Comparison of ENCODE assay signal across 1 cellular context in the genomic region with DNA sequence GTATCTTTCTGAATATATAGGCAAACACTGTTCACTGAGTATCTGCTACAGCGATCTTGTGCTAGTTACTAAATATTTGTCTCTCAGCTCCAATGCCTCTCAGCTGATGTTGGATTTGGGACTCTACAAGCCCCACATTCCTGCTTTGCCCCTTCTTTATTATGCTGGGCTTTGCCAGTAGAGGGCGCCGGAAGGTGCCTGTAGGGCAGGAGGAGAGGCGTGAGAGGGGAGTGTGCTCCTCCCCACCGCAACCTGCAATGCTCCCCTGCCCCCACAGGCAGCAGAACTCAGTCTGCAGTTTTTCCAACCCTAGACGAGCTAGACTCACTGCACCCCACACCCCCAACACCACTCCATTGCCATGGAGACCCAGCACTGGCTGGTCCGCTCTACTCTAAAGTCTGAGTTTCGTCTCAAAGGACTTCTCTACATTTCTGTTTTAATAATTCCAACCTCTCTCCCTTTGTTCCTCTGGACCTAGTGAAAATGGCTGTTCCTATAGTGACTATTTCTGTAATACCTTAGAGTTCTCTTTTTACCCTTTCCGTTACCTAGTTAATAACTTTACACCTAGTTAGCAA.
TF ChIP-seq lines count a peak whose summit lies in the region.

No MANE protein-coding gene starts in this region.

TF ChIP-seq in K562, 482 proteins besides CTCF, POLR2A, EP300 and RAD21 (continued from another document and continues in another):
- TF ChIP-seq, protein P1, sequence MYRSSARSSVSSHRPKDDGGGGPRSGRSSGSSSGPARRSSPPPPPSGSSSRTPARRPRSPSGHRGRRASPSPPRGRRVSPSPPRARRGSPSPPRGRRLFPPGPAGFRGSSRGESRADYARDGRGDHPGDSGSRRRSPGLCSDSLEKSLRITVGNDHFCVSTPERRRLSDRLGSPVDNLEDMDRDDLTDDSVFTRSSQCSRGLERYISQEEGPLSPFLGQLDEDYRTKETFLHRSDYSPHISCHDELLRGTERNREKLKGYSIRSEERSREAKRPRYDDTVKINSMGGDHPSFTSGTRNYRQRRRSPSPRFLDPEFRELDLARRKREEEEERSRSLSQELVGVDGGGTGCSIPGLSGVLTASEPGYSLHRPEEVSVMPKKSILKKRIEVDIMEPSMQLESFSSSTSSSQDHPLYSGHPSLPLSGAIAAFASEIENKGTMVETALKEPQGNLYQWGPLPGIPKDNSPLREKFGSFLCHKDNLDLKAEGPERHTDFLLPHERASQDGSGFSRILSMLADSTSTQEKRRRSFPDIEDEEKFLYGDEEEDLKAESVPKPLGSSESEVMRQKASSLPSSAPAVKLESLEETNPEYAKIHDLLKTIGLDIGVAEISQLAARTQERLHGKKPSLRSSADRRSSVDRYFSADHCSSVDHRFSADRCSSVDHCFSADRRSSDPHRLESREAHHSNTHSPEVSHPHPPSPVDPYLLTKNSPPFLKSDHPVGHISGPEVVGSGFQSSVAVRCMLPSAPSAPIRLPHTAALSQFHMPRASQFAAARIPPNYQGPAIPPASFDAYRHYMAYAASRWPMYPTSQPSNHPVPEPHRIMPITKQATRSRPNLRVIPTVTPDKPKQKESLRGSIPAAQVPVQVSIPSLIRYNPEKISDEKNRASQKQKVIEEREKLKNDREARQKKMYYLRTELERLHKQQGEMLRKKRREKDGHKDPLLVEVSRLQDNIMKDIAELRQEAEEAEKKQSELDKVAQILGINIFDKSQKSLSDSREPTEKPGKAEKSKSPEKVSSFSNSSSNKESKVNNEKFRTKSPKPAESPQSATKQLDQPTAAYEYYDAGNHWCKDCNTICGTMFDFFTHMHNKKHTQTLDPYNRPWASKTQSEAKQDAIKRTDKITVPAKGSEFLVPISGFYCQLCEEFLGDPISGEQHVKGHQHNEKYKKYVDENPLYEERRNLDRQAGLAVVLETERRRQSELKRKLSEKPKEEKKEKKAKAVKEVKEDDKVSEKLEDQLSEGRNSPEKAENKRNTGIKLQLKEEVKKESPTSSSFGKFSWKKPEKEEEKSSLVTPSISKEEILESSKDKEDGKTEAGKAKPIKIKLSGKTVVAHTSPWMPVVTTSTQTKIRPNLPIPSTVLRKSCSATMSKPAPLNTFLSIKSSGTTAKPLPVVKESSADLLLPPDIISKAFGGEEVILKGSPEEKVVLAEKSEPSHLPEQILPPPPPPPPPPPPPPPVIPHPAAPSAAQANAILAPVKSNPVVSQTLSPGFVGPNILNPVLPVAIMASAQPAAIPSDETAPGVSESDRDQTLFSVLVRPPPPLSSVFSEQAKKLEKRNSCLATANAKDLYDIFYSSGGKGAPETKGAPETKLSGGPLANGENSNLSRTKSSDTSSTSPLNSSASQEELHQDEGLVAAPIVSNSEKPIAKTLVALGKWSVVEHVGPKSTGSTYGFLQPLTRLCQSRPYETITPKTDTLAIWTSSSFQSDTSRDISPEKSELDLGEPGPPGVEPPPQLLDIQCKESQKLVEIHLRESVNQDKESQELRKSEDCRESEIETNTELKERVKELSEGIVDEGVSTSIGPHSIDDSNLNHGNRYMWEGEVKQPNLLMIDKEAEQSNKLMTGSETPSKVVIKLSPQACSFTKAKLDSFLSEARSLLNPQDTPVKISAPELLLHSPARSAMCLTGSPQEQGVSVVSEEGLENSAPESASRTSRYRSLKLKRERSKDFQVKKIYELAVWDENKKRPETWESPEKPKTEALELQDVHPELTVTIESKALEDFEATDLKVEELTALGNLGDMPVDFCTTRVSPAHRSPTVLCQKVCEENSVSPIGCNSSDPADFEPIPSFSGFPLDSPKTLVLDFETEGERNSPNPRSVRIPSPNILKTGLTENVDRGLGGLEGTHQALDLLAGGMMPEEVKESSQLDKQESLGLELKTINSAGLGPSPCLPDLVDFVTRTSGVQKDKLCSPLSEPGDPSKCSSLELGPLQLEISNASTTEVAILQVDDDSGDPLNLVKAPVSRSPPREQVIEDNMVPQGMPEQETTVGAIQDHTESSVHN (IDR thresholded peaks at IDR 0.05; ENCODE audit: borderline replicate concordance in 1 of 2, low read depth in 1 of 2) = no peak
- TF ChIP-seq, protein P2, sequence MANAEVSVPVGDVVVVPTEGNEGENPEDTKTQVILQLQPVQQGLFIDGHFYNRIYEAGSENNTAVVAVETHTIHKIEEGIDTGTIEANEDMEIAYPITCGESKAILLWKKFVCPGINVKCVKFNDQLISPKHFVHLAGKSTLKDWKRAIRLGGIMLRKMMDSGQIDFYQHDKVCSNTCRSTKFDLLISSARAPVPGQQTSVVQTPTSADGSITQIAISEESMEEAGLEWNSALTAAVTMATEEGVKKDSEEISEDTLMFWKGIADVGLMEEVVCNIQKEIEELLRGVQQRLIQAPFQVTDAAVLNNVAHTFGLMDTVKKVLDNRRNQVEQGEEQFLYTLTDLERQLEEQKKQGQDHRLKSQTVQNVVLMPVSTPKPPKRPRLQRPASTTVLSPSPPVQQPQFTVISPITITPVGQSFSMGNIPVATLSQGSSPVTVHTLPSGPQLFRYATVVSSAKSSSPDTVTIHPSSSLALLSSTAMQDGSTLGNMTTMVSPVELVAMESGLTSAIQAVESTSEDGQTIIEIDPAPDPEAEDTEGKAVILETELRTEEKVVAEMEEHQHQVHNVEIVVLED (CRISPR knock-in tag; IDR thresholded peaks at IDR 0.05) = no peak
- TF ChIP-seq, protein P3, sequence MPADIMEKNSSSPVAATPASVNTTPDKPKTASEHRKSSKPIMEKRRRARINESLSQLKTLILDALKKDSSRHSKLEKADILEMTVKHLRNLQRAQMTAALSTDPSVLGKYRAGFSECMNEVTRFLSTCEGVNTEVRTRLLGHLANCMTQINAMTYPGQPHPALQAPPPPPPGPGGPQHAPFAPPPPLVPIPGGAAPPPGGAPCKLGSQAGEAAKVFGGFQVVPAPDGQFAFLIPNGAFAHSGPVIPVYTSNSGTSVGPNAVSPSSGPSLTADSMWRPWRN (IDR thresholded peaks at IDR 0.05; ENCODE audit: low read depth) = no peak
- TF ChIP-seq ZBTB8A (IDR thresholded peaks at IDR 0.05; ENCODE audit: partially characterized antibody) (no peak), XRCC5 (IDR thresholded peaks at IDR 0.05; ENCODE audit: low read depth, low read length) (0 out of 2 replicates have a peak, but pooled peaks have one; percentile 45), RB1 (IDR thresholded peaks at IDR 0.05; ENCODE audit: low read depth) (peak; percentile 26; the same call in 1 of the 2 replicates), MEF2A (IDR thresholded peaks at IDR 0.05; ENCODE audit: control insufficient read depth, low read depth, low read length) (no peak), TCF7 (IDR thresholded peaks at IDR 0.05; ENCODE audit: borderline replicate concordance) (no peak), ZNF717 (CRISPR knock-in tag; IDR thresholded peaks at IDR 0.05) (no peak), HNRNPUL1 (IDR thresholded peaks at IDR 0.05; ENCODE audit: low read length) (no peak), ZNF408 (CRISPR knock-in tag; IDR thresholded peaks at IDR 0.05; ENCODE audit: low read depth) (no peak), ZC3H8 (IDR thresholded peaks at IDR 0.05) (no peak), TCFL5 (CRISPR knock-in tag; conservative IDR thresholded peaks at IDR 0.05) (no peak), MAFF (IDR thresholded peaks at IDR 0.05; ENCODE audit: low read length) (no peak), MCM7 (IDR thresholded peaks at IDR 0.05) (no peak)
- TF ChIP-seq, protein P4, sequence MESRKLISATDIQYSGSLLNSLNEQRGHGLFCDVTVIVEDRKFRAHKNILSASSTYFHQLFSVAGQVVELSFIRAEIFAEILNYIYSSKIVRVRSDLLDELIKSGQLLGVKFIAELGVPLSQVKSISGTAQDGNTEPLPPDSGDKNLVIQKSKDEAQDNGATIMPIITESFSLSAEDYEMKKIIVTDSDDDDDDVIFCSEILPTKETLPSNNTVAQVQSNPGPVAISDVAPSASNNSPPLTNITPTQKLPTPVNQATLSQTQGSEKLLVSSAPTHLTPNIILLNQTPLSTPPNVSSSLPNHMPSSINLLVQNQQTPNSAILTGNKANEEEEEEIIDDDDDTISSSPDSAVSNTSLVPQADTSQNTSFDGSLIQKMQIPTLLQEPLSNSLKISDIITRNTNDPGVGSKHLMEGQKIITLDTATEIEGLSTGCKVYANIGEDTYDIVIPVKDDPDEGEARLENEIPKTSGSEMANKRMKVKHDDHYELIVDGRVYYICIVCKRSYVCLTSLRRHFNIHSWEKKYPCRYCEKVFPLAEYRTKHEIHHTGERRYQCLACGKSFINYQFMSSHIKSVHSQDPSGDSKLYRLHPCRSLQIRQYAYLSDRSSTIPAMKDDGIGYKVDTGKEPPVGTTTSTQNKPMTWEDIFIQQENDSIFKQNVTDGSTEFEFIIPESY (CRISPR knock-in tag; IDR thresholded peaks at IDR 0.05) = no peak
- TF ChIP-seq, protein P5, sequence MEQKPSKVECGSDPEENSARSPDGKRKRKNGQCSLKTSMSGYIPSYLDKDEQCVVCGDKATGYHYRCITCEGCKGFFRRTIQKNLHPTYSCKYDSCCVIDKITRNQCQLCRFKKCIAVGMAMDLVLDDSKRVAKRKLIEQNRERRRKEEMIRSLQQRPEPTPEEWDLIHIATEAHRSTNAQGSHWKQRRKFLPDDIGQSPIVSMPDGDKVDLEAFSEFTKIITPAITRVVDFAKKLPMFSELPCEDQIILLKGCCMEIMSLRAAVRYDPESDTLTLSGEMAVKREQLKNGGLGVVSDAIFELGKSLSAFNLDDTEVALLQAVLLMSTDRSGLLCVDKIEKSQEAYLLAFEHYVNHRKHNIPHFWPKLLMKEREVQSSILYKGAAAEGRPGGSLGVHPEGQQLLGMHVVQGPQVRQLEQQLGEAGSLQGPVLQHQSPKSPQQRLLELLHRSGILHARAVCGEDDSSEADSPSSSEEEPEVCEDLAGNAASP (IDR thresholded peaks at IDR 0.05) = no peak
- TF ChIP-seq, protein P6, sequence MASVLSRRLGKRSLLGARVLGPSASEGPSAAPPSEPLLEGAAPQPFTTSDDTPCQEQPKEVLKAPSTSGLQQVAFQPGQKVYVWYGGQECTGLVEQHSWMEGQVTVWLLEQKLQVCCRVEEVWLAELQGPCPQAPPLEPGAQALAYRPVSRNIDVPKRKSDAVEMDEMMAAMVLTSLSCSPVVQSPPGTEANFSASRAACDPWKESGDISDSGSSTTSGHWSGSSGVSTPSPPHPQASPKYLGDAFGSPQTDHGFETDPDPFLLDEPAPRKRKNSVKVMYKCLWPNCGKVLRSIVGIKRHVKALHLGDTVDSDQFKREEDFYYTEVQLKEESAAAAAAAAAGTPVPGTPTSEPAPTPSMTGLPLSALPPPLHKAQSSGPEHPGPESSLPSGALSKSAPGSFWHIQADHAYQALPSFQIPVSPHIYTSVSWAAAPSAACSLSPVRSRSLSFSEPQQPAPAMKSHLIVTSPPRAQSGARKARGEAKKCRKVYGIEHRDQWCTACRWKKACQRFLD (CRISPR knock-in tag; IDR thresholded peaks at IDR 0.05) = no peak
- TF ChIP-seq, protein P7, sequence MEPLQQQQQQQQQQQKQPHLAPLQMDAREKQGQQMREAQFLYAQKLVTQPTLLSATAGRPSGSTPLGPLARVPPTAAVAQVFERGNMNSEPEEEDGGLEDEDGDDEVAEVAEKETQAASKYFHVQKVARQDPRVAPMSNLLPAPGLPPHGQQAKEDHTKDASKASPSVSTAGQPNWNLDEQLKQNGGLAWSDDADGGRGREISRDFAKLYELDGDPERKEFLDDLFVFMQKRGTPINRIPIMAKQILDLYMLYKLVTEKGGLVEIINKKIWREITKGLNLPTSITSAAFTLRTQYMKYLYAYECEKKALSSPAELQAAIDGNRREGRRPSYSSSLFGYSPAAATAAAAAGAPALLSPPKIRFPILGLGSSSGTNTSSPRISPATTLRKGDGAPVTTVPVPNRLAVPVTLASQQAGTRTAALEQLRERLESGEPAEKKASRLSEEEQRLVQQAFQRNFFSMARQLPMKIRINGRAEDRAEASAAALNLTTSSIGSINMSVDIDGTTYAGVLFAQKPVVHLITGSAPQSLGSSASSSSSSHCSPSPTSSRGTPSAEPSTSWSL (CRISPR knock-in tag; IDR thresholded peaks at IDR 0.05; ENCODE audit: borderline replicate concordance) = no peak
- TF ChIP-seq, protein P8, sequence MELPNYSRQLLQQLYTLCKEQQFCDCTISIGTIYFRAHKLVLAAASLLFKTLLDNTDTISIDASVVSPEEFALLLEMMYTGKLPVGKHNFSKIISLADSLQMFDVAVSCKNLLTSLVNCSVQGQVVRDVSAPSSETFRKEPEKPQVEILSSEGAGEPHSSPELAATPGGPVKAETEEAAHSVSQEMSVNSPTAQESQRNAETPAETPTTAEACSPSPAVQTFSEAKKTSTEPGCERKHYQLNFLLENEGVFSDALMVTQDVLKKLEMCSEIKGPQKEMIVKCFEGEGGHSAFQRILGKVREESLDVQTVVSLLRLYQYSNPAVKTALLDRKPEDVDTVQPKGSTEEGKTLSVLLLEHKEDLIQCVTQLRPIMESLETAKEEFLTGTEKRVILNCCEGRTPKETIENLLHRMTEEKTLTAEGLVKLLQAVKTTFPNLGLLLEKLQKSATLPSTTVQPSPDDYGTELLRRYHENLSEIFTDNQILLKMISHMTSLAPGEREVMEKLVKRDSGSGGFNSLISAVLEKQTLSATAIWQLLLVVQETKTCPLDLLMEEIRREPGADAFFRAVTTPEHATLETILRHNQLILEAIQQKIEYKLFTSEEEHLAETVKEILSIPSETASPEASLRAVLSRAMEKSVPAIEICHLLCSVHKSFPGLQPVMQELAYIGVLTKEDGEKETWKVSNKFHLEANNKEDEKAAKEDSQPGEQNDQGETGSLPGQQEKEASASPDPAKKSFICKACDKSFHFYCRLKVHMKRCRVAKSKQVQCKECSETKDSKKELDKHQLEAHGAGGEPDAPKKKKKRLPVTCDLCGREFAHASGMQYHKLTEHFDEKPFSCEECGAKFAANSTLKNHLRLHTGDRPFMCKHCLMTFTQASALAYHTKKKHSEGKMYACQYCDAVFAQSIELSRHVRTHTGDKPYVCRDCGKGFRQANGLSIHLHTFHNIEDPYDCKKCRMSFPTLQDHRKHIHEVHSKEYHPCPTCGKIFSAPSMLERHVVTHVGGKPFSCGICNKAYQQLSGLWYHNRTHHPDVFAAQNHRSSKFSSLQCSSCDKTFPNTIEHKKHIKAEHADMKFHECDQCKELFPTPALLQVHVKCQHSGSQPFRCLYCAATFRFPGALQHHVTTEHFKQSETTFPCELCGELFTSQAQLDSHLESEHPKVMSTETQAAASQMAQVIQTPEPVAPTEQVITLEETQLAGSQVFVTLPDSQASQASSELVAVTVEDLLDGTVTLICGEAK (IDR thresholded peaks at IDR 0.05) = no peak
- TF ChIP-seq, protein P8 (CRISPR knock-in tag; IDR thresholded peaks at IDR 0.05) = no peak
